10 cellular contexts compared by ENCODE assay signal in the genomic region with DNA sequence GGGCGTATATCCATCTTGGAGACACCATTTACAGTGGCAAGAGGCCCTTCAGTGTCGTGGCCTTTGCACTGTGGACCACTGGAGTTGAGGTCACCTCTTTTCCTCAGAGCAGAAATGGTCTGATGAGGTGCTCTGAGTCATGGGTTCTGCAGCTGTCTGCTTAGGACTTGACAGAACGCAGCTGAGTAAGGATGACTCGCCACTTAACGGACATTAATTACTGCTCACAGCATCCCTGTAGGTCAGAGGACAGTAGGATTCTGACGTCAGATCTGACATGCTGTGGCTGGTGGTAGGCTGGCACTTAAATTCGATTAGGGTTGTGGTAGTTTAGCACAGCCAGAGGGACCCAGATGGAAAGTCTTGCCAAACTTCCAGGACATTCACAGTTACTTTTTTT.
DNase-seq lines count a peak whose midpoint lies in the region; ATAC-seq, FAIRE-seq and TF ChIP-seq lines count a peak whose summit lies in the region.
"Had no signal": no experiment of that assay in that cellular context is flagged by ENCODE, and none has a peak within 500 bp of the region (broad histone marks: within the 10 kb centered on the region; RNA-seq: fewer than 3 reads in every experiment).

No MANE protein-coding gene starts in this region.

- peak overlapping the region in 1 of 2 experiments; percentile 1 for H3K18ac ChIP-seq in mesenchymal stem cell (ENCODE audit: low read depth in 1 of 2, low read length in 2 of 2)

- H2AK5ac ChIP-seq in mesenchymal stem cell (ENCODE audit: low read length, severe bottlenecking) = no peak overlapping the region

- H4K8ac ChIP-seq in mesenchymal stem cell (ENCODE audit: low read length) = no peak overlapping the region

- H2BK15ac ChIP-seq in mesenchymal stem cell (ENCODE audit: low read depth, poor library complexity, severe bottlenecking) = no peak overlapping the region

- H4K91ac ChIP-seq in mesenchymal stem cell (ENCODE audit: low read length) = no peak overlapping the region

- H3K4ac ChIP-seq in mesenchymal stem cell (ENCODE audit: low read depth in 1 of 2, low read length in 2 of 2) = no peak overlapping the region

- H3K23ac ChIP-seq in mesenchymal stem cell (ENCODE audit: low read length in 2 of 2) = no peak overlapping the region

- ATAC-seq in K562 = no peak
- no peak for ATAC-seq in HG02973 (IDR thresholded peaks at IDR 0.05; ENCODE audit: unreplicated experiment)
- no peak for ATAC-seq in HG02852 (IDR thresholded peaks at IDR 0.05; ENCODE audit: unreplicated experiment)
- ATAC-seq: activated CD8-positive, alpha-beta T cell treated with anti-CD3 and anti-CD28 coated beads for 36 hours; left lung had no signal

- FAIRE-seq in K562 (lab: Jason Lieb, UNC) = no peak

- peak; percentile 12 for DNase-seq in COR-L47 (lab: John Stamatoyannopoulos, UW)
- peak; percentile 70 for DNase-seq in NCI-H2196 treated with DMSO at 0.1 percent for 48 hours (lab: John Stamatoyannopoulos, UW; ENCODE audit: unreplicated experiment)
- DNase-seq in K562 (ENCODE audit: extremely low read depth in 1 of 4, low spot score in 3 of 4) = peak in 2 of 4 experiments; percentile 4 to 7
- DNase-seq in mesenchymal stem cell = peak; percentile 100
- DNase-seq in HT-29 (ENCODE audit: low spot score) = no peak
- DNase-seq in activated CD4-positive, CD25-positive, alpha-beta regulatory T cell treated with anti-CD3 and anti-CD28 coated beads, Interleukin-2, amount 50 U/mL, for 72 hours = no peak
- DNase-seq: activated CD8-positive, alpha-beta T cell treated with anti-CD3 and anti-CD28 coated beads for 36 hours; left lung had no signal

- CTCF ChIA-PET in K562 (lab: Yijun Ruan, JAX; ENCODE audit: low intra/inter-chr PET ratio) = no interaction called here

- H3K79me2 ChIP-seq in K562 (ENCODE audit: control insufficient read depth, insufficient read depth, low read length) = no peaks in the 10 kb centered on the region

- intact Hi-C loops in K562 (cut with micrococcal nuclease) = no loop called here

- H2BK5ac ChIP-seq in mesenchymal stem cell (ENCODE audit: low read depth, low read length, poor library complexity, severe bottlenecking) = no peak overlapping the region

- TF ChIP-seq POLR2A in K562 (conservative IDR thresholded peaks at IDR 0.05) = no peak

- POLR2A ChIA-PET in K562 (lab: Yijun Ruan, JAX) = interaction anchor here (0.6 kb wide), 1 partner anchor 173 kb away, joined by 3 read pairs; no protein-coding TSS in a partner anchor

- no peaks in the 10 kb centered on the region for H3K9me3 ChIP-seq in K562 (replicated peaks; ENCODE audit: control insufficient read depth, insufficient read depth, low read depth, low read length)
- H3K9me3 ChIP-seq in mesenchymal stem cell (ENCODE audit: control insufficient read depth, low read length) = no peaks in the 10 kb centered on the region
- H3K9me3 ChIP-seq: left lung had no signal

- H2BK12ac ChIP-seq in mesenchymal stem cell (ENCODE audit: low read length in 2 of 2) = peak overlapping the region in 1 of 2 experiments; percentile 16

- H3K9ac ChIP-seq in K562 (ENCODE audit: insufficient read depth in 1 of 2, low read depth in 2 of 2, low read length in 2 of 2) (no peak overlapping the region), mesenchymal stem cell (ENCODE audit: low read length) (no peak overlapping the region)

- in situ Hi-C loops in K562 (cut with MboI) = no loop called here

- no peak overlapping the region for H2BK120ac ChIP-seq in mesenchymal stem cell (ENCODE audit: low read depth, low read length)

- TF ChIP-seq CTCF in K562 (IDR thresholded peaks at IDR 0.05 in 2 of 3, conservative IDR thresholded peaks at IDR 0.05 in 1 of 3; ENCODE audit: insufficient read depth in 2 of 3, low read depth in 1 of 3, low read length in 3 of 3) = no peak

- H3K4me1 ChIP-seq in K562 (replicated peaks in 1 of 2; ENCODE audit: control insufficient read depth in 2 of 2, insufficient read depth in 2 of 2, low read length in 2 of 2) (no peaks in the 10 kb centered on the region), mesenchymal stem cell (ENCODE audit: control insufficient read depth, insufficient read depth, low read depth, low read length) (peaks cover 4% of the 10 kb centered on the region)
- H3K4me1 ChIP-seq: left lung had no signal

- H2AFZ ChIP-seq in K562 (ENCODE audit: low read depth, low read length) (no peak overlapping the region), mesenchymal stem cell (ENCODE audit: low read depth, low read length) (no peak overlapping the region)

- H3K4me2 ChIP-seq in K562 (ENCODE audit: insufficient read depth, low read length) = no peak overlapping the region
- no peak overlapping the region for H3K4me2 ChIP-seq in mesenchymal stem cell (ENCODE audit: low read length, poor library complexity, severe bottlenecking)

- H3K4me3 ChIP-seq in K562 = no peak overlapping the region
- no peak overlapping the region for H3K4me3 ChIP-seq in mesenchymal stem cell (ENCODE audit: insufficient read depth in 1 of 2, low read depth in 1 of 2, low read length in 2 of 2)
- H3K4me3 ChIP-seq: left lung had no signal

- no peak for TF ChIP-seq EP300 in K562 (IDR thresholded peaks at IDR 0.05; ENCODE audit: low read length)

- 3% methylated on average over 5 of the region's 7 CpGs for WGBS in K562 (ENCODE audit: insufficient coverage, low coverage, missing lambda C conversion rate)
- 0% methylated on average over 5 of the region's 7 CpGs for WGBS in mesenchymal stem cell

- H3K27me3 ChIP-seq in K562 (ENCODE audit: control insufficient read depth in 2 of 2, insufficient read depth in 2 of 2, low read length in 2 of 2) (no peaks in the 10 kb centered on the region), mesenchymal stem cell (ENCODE audit: control insufficient read depth in 1 of 2, insufficient read depth in 1 of 2, low read length in 2 of 2) (no peaks in the 10 kb centered on the region)
- H3K27me3 ChIP-seq: left lung had no signal

- no peak for TF ChIP-seq RAD21 in K562 (CRISPR knock-in tag; conservative IDR thresholded peaks at IDR 0.05 in 1 of 2, IDR thresholded peaks at IDR 0.05 in 1 of 2)

- no peak overlapping the region for H3K14ac ChIP-seq in mesenchymal stem cell (ENCODE audit: low read length in 2 of 2)

- H3K79me1 ChIP-seq in mesenchymal stem cell (replicated peaks; ENCODE audit: low read length, poor library complexity, severe bottlenecking) = no peaks in the 10 kb centered on the region

- no peaks in the 10 kb centered on the region for H3K9me1 ChIP-seq in K562 (ENCODE audit: control insufficient read depth, insufficient read depth, low read length)

- no peaks in the 10 kb centered on the region for H3K36me3 ChIP-seq in K562 (ENCODE audit: control insufficient read depth, insufficient read depth, low read length)
- H3K36me3 ChIP-seq in mesenchymal stem cell (ENCODE audit: control insufficient read depth in 1 of 2, insufficient read depth in 2 of 2, low read depth in 1 of 2, low read length in 2 of 2) = no peaks in the 10 kb centered on the region
- H3K36me3 ChIP-seq: left lung had no signal

- no TSS peak for BruUV-seq in K562 (replicated peaks; lab: Mats Ljungman, UMichigan)

- H4K20me1 ChIP-seq in K562 (replicated peaks; ENCODE audit: control insufficient read depth, insufficient read depth, low read length) = no peaks in the 10 kb centered on the region

- no peak overlapping the region for H3K27ac ChIP-seq in K562 (ENCODE audit: extremely low read depth, low read depth, low read length)
- H3K27ac ChIP-seq in mesenchymal stem cell (ENCODE audit: low read length, poor library complexity, severe bottlenecking) = no peak overlapping the region
- H3K27ac ChIP-seq: left lung had no signal

TF ChIP-seq in K562, 482 proteins besides CTCF, POLR2A, EP300 and RAD21 (continues in another document):
- TF ChIP-seq TCF7 (IDR thresholded peaks at IDR 0.05; ENCODE audit: borderline replicate concordance) (no peak), STAT5A (IDR thresholded peaks at IDR 0.05; ENCODE audit: borderline replicate concordance, low read length) (no peak), ZNF436 (CRISPR knock-in tag; IDR thresholded peaks at IDR 0.05) (no peak), CREBBP (IDR thresholded peaks at IDR 0.05; ENCODE audit: low read depth, low read length) (no peak), BRD4 (IDR thresholded peaks at IDR 0.05) (no peak)
- TF ChIP-seq, protein P1, sequence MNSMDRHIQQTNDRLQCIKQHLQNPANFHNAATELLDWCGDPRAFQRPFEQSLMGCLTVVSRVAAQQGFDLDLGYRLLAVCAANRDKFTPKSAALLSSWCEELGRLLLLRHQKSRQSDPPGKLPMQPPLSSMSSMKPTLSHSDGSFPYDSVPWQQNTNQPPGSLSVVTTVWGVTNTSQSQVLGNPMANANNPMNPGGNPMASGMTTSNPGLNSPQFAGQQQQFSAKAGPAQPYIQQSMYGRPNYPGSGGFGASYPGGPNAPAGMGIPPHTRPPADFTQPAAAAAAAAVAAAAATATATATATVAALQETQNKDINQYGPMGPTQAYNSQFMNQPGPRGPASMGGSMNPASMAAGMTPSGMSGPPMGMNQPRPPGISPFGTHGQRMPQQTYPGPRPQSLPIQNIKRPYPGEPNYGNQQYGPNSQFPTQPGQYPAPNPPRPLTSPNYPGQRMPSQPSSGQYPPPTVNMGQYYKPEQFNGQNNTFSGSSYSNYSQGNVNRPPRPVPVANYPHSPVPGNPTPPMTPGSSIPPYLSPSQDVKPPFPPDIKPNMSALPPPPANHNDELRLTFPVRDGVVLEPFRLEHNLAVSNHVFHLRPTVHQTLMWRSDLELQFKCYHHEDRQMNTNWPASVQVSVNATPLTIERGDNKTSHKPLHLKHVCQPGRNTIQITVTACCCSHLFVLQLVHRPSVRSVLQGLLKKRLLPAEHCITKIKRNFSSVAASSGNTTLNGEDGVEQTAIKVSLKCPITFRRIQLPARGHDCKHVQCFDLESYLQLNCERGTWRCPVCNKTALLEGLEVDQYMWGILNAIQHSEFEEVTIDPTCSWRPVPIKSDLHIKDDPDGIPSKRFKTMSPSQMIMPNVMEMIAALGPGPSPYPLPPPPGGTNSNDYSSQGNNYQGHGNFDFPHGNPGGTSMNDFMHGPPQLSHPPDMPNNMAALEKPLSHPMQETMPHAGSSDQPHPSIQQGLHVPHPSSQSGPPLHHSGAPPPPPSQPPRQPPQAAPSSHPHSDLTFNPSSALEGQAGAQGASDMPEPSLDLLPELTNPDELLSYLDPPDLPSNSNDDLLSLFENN (IDR thresholded peaks at IDR 0.05; ENCODE audit: low read depth in 2 of 2, low read length in 2 of 2) = no peak

Comparison
In these comparisons a context has a peak if more than half of its experiments do, and no peak if none do; other contexts are left out.
1. DNase-seq: peak in COR-L47 (single experiment), NCI-H2196 treated with DMSO at 0.1 percent for 48 hours (single experiment) and mesenchymal stem cell (single experiment); none in HT-29 (single experiment) and activated CD4-positive, CD25-positive, alpha-beta regulatory T cell treated with anti-CD3 and anti-CD28 coated beads, Interleukin-2, amount 50 U/mL, for 72 hours (single experiment).